ENCODE assay signal across 8 cellular contexts in the genomic region with DNA sequence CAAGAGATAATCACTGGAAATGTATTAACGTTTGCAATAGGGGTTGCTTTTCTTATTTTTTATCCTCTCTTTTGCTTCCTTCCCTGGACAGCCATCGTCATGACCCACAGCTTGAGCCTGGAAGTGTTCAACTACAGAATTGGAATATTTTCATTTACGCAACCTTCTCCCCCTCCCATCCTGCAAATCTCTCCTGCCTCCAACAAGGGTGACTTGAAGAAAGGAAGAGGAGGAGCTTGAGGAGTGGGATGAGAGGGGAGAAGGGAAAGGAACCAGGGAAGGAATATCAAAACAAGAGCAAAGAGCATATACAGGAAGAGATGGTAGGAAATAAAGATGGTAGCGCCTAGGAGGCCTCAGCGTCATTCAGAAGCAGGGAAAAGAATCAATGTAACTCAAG. TPM values are rescaled to one million over a fixed set of nuclear protein-coding genes. Genes with fewer than 3 reads are reported as not detected.
DNase-seq lines count a peak whose midpoint lies in the region; ATAC-seq, FAIRE-seq and TF ChIP-seq lines count a peak whose summit lies in the region.

No MANE protein-coding gene starts in this region.

- H2AK5ac ChIP-seq in neuronal stem cell (ENCODE audit: low read depth, low read length) = no peak overlapping the region

- H2BK12ac ChIP-seq in neuronal stem cell (ENCODE audit: low read length) = no peak overlapping the region

- no peaks in the 10 kb centered on the region for H3K9me3 ChIP-seq in DND-41 (ENCODE audit: insufficient read depth, low read length, severe bottlenecking)
- H3K9me3 ChIP-seq in duodenal mucosa (ENCODE audit: control insufficient read depth in 1 of 2, low read length in 2 of 2) = no peaks in the 10 kb centered on the region
- peaks cover 0 to 19% of the 10 kb centered on the region in 2 donors for H3K9me3 ChIP-seq in neuronal stem cell (replicated peaks in 1 of 2; ENCODE audit: control insufficient read depth in 2 of 2, insufficient read depth in 1 of 2, low read depth in 1 of 2, low read length in 2 of 2)

- no peak overlapping the region for H3K23ac ChIP-seq in neuronal stem cell (ENCODE audit: low read depth, low read length, poor library complexity)

- no peak for FAIRE-seq in D721Med (lab: Jason Lieb, UNC)

- H3K18ac ChIP-seq in neuronal stem cell (ENCODE audit: low read length) = no peak overlapping the region

- WGBS in neuronal stem cell (ENCODE audit: extremely low coverage in 2 of 2, insufficient read length in 2 of 2, insufficient replicate concordance in 1 of 2), 2 donors = no CpG with 5 or more reads among the region's 5 CpGs

- H3K4ac ChIP-seq in neuronal stem cell (ENCODE audit: low read length) = no peak overlapping the region

- peaks cover 73% of the 10 kb centered on the region for H3K79me2 ChIP-seq in DND-41 (ENCODE audit: insufficient read depth, low read length)

- H3K4me2 ChIP-seq in DND-41 (ENCODE audit: insufficient read depth, low read length) = peak overlapping the region; percentile 96
- H3K4me2 ChIP-seq in neuronal stem cell (ENCODE audit: insufficient read depth, low read length, poor library complexity, severe bottlenecking) = no peak overlapping the region

- H2BK120ac ChIP-seq in neuronal stem cell (ENCODE audit: low read depth, low read length) = no peak overlapping the region

- H3K14ac ChIP-seq in neuronal stem cell (ENCODE audit: low read length) = no peak overlapping the region

- H3K27me3 ChIP-seq in DND-41 (ENCODE audit: insufficient read depth, low read length, poor library complexity) (no peaks in the 10 kb centered on the region), duodenal mucosa (ENCODE audit: control insufficient read depth in 1 of 2, insufficient read depth in 2 of 2, low read length in 2 of 2) (no peaks in the 10 kb centered on the region), neuronal stem cell (ENCODE audit: control insufficient read depth in 3 of 3, insufficient read depth in 3 of 3, low read depth in 1 of 3, low read length in 3 of 3) (no peaks in the 10 kb centered on the region)

- H3K9ac ChIP-seq in DND-41 (ENCODE audit: low read depth, low read length) (peak overlapping the region; percentile 90), duodenal mucosa (ENCODE audit: low read depth in 1 of 2, low read length in 2 of 2) (no peak overlapping the region), neuronal stem cell (ENCODE audit: low read depth, low read length, poor library complexity) (no peak overlapping the region)

- no peak overlapping the region for H4K8ac ChIP-seq in neuronal stem cell (ENCODE audit: low read depth, low read length)

- ATAC-seq in DND-41 (ENCODE audit: insufficient read depth, low read depth) = no peak

- TF ChIP-seq CTCF in DND-41 (IDR thresholded peaks at IDR 0.05; ENCODE audit: borderline replicate concordance, extremely low read depth, low read length, poor library complexity, severe bottlenecking) = no peak
- no peak for TF ChIP-seq CTCF in D721Med (IDR thresholded peaks at IDR 0.05; ENCODE audit: insufficient read depth, missing control alignments)

- H3K36me3 ChIP-seq in DND-41 (ENCODE audit: insufficient read depth, low read length) = peaks cover 33% of the 10 kb centered on the region
- no peaks in the 10 kb centered on the region for H3K36me3 ChIP-seq in duodenal mucosa (ENCODE audit: control insufficient read depth in 1 of 2, insufficient read depth in 2 of 2, low read length in 2 of 2)
- peaks cover 0 to 49% of the 10 kb centered on the region in 2 donors for H3K36me3 ChIP-seq in neuronal stem cell (replicated peaks in 1 of 2; ENCODE audit: control insufficient read depth in 2 of 2, insufficient read depth in 2 of 2, low read length in 2 of 2)

- H2BK15ac ChIP-seq in neuronal stem cell (ENCODE audit: low read length) = no peak overlapping the region

- H3K4me3 ChIP-seq in DND-41 (ENCODE audit: low read depth in 1 of 2, low read length in 2 of 2) = peak overlapping the region; percentile 52 to 78; a peak in 3 of 4 replicates
- H3K4me3 ChIP-seq in duodenal mucosa (ENCODE audit: low read depth in 1 of 2, low read length in 2 of 2) = peak overlapping the region; percentile 23 to 92
- H3K4me3 ChIP-seq in neuronal stem cell (ENCODE audit: low read length in 2 of 2) = peak overlapping the region in 1 of 2 donors; percentile 70

- H3K4me1 ChIP-seq in DND-41 (ENCODE audit: insufficient read depth, low read length) (peaks cover 65% of the 10 kb centered on the region), duodenal mucosa (ENCODE audit: control insufficient read depth in 1 of 2, insufficient read depth in 2 of 2, low read length in 2 of 2) (peaks cover 20 to 31% of the 10 kb centered on the region in 2 donors), neuronal stem cell (ENCODE audit: control insufficient read depth in 2 of 2, insufficient read depth in 1 of 2, low read depth in 1 of 2, low read length in 2 of 2) (peaks cover 13 to 20% of the 10 kb centered on the region in 2 donors)

- no peak overlapping the region for H2BK5ac ChIP-seq in neuronal stem cell (ENCODE audit: low read length)

- H4K20me1 ChIP-seq in DND-41 (ENCODE audit: insufficient read depth, low read length) = peaks cover 3% of the 10 kb centered on the region; the same call in 1 of the 2 replicates

- DNase-seq in DND-41 (no peak), NCI-H2227 (lab: John Stamatoyannopoulos, UW; ENCODE audit: unreplicated experiment) (peak; percentile 3), neuronal stem cell (ENCODE audit: low spot score) (no peak), NCI-H748 treated with DMSO at 0.1 percent for 48 hours (lab: John Stamatoyannopoulos, UW) (no peak), amygdala (lab: John Stamatoyannopoulos, UW) (no peak), D721Med (ENCODE audit: insufficient read length, low spot score) (no peak), SKM-1 (lab: John Stamatoyannopoulos, UW; ENCODE audit: unreplicated experiment) (no peak)

- peaks cover 5% of the 10 kb centered on the region for H3K79me1 ChIP-seq in neuronal stem cell (ENCODE audit: low read depth, low read length)

- H4K91ac ChIP-seq in neuronal stem cell (ENCODE audit: low read depth, low read length, poor library complexity) = no peak overlapping the region

- no peak overlapping the region for H2AFZ ChIP-seq in DND-41 (ENCODE audit: low read depth, low read length)
- no peak overlapping the region for H2AFZ ChIP-seq in neuronal stem cell (ENCODE audit: low read length)

- H3K27ac ChIP-seq in DND-41 (ENCODE audit: low read length) (peak overlapping the region; percentile 82), duodenal mucosa (ENCODE audit: low read depth, low read length) (no peak overlapping the region), neuronal stem cell (replicated peaks; ENCODE audit: low read length) (peak overlapping the region; percentile 23)

RNA-seq across cellular contexts. Expression of a gene that starts 1.6 kb away (rescaled TPM):
- not detected for polyA plus RNA-seq in neuronal stem cell (2013, experiment 1 of 2)
- polyA plus RNA-seq in neuronal stem cell (2013, experiment 2 of 2) = not detected

RNA-seq across cellular contexts. Expression of a gene that starts 1.6 kb away (rescaled TPM):
- 14.8 TPM for polyA plus RNA-seq in neuronal stem cell (2013, experiment 1 of 2)
- 14.7 TPM for polyA plus RNA-seq in neuronal stem cell (2013, experiment 2 of 2)
